ENCODE assay signal across 15 cellular contexts in the genomic region with DNA sequence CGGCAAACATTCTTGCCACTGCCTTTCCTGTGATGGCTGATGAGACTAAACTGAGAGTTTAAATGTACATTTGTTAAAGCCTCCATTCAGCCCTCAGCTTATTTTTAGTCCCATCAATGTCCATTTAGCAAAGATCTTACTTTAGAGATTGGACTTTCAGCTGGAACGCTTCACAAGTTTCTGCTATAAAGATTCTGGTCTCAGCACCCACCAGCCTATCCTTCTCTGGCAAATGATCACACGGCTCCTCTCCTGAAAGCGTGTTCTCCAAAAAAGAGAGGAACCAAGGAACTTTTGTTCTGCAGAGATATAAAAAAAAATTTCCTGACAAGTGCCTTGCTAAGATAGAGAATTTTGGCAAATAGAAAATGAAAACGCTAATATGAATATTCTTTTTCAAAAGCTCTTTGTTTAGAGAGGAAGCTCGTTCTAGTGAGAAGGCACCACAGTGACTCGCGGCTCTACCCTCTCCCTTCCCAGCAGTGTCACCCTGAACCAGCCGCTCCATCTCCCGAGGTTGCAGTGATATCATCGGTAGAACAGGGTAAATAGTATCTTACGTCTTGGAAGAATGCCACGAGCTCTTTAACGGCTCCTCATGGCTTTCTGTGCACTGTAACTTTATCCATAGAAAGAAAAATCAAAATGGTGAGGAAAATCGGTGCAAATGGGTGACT.
DNase-seq lines count a peak whose midpoint lies in the region; ATAC-seq and TF ChIP-seq lines count a peak whose summit lies in the region.
"Had no signal": no experiment of that assay in that cellular context is flagged by ENCODE, and none has a peak within 500 bp of the region (broad histone marks: within the 10 kb centered on the region; RNA-seq: fewer than 3 reads in every experiment).

No MANE protein-coding gene starts in this region.

- H3K9me3 Mint-ChIP-seq in activated naive CD4-positive, alpha-beta T cell treated with anti-CD3 and anti-CD28 coated beads for 36 hours = peaks cover 1% of the 10 kb centered on the region
- H3K9me3 Mint-ChIP-seq in Calu3 (ENCODE audit: low read depth, unreplicated experiment) = no peaks in the 10 kb centered on the region

- H3K9ac ChIP-seq in SK-N-MC (ENCODE audit: insufficient read length) = no peak overlapping the region

- TF ChIP-seq CTCF in C4-2B (conservative IDR thresholded peaks at IDR 0.05) = no peak
- TF ChIP-seq CTCF in heart left ventricle (IDR thresholded peaks at IDR 0.05) = no peak
- TF ChIP-seq CTCF in Calu3 (IDR thresholded peaks at IDR 0.05; ENCODE audit: unreplicated experiment) = no peak

- H3K27ac Mint-ChIP-seq in activated naive CD4-positive, alpha-beta T cell treated with anti-CD3 and anti-CD28 coated beads for 36 hours = no peak overlapping the region
- H3K27ac Mint-ChIP-seq in Calu3 (ENCODE audit: unreplicated experiment) = no peak overlapping the region

- H3K4me1 Mint-ChIP-seq in activated naive CD4-positive, alpha-beta T cell treated with anti-CD3 and anti-CD28 coated beads for 36 hours (ENCODE audit: low read depth) = peaks cover 9% of the 10 kb centered on the region
- peaks cover 6% of the 10 kb centered on the region for H3K4me1 Mint-ChIP-seq in Calu3 (ENCODE audit: low read depth, unreplicated experiment)

- peaks cover 49% of the 10 kb centered on the region for H3K36me3 Mint-ChIP-seq in activated naive CD4-positive, alpha-beta T cell treated with anti-CD3 and anti-CD28 coated beads for 36 hours (ENCODE audit: low read depth)
- peaks cover 31% of the 10 kb centered on the region for H3K36me3 Mint-ChIP-seq in Calu3 (ENCODE audit: insufficient read depth, unreplicated experiment)

- intact Hi-C loops in heart left ventricle (cut with DNase I) (no loop called here), Calu3 (cut with micrococcal nuclease; ENCODE audit: unreplicated experiment) (no loop called here)
- intact Hi-C loops in activated naive CD4-positive, alpha-beta T cell treated with anti-CD3 and anti-CD28 coated beads for 36 hours (cut with micrococcal nuclease) = no loop called here

- H3K27me3 Mint-ChIP-seq in activated naive CD4-positive, alpha-beta T cell treated with anti-CD3 and anti-CD28 coated beads for 36 hours (ENCODE audit: low read depth) = no peaks in the 10 kb centered on the region
- no peaks in the 10 kb centered on the region for H3K27me3 Mint-ChIP-seq in Calu3 (ENCODE audit: unreplicated experiment)

- no peak for DNase-seq in SK-N-MC (ENCODE audit: low read depth, low spot score)
- DNase-seq in heart left ventricle = peak in 2 of 5 donors; percentile 41 to 42
- peak; percentile 48 for DNase-seq in occipital lobe (lab: John Stamatoyannopoulos, UW)
- no peak for DNase-seq in activated naive CD4-positive, alpha-beta T cell treated with anti-CD3 and anti-CD28 coated beads for 36 hours
- DNase-seq in activated CD4-positive, CD25-positive, alpha-beta regulatory T cell (lab: John Stamatoyannopoulos, UW) = no peak
- DNase-seq in Calu3 = no peak
- DNase-seq in NCI-H1105 treated with DMSO at 0.1 percent for 48 hours (lab: John Stamatoyannopoulos, UW) = no peak
- DNase-seq: activated naive CD4-positive, alpha-beta T cell treated with anti-CD3 and anti-CD28 coated beads, Interleukin-2, amount 50 U/mL, for 16 hours; central memory CD4-positive, alpha-beta T cell; DMS79 treated with DMSO at 0.1 percent for 48 hours; NCI-H2081; stimulated activated CD4-positive, alpha-beta T cell treated with anti-CD3 and anti-CD28 coated beads, Interleukin-12 subunit alpha, Interleukin-12 subunit beta, amount 100 ng/mL, for 4 hours had no signal

- peaks cover 0 to 40% (median 18%) of the 10 kb centered on the region in 12 donors for H3K4me1 ChIP-seq in heart left ventricle

- peak overlapping the region; percentile 20; the same call in 1 of the 2 replicates for H3K27ac ChIP-seq in C4-2B
- peak overlapping the region; percentile 52 for H3K27ac ChIP-seq in SK-N-MC
- H3K27ac ChIP-seq in heart left ventricle = peak overlapping the region in 11 of 12 donors; percentile 2 to 79 (median 57)

- WGBS in heart left ventricle, 4 donors = 38 to 44% (median 41%) methylated on average over 15 of the region's 15 CpGs

- no peak for TF ChIP-seq POLR2A in heart left ventricle (IDR thresholded peaks at IDR 0.05)

- peak in 3 of 4 donors; percentile 57 to 69 (median 69) for ATAC-seq in heart left ventricle
- ATAC-seq: activated CD4-positive, CD25-positive, alpha-beta regulatory T cell treated with anti-CD3 and anti-CD28 coated beads, Interleukin-2, amount 50 U/mL, for 24 hours; SK-N-SH treated with all-trans-retinoic acid at 6 μM for 48 hours had no signal

- H3K27me3 ChIP-seq in heart left ventricle = no peaks in the 10 kb centered on the region

- H3K4me3 ChIP-seq in SK-N-MC (no peak overlapping the region), heart left ventricle (peak overlapping the region in 7 of 12 donors; percentile 2 to 34 (median 12))

- no peak overlapping the region for H3K4me3 Mint-ChIP-seq in activated naive CD4-positive, alpha-beta T cell treated with anti-CD3 and anti-CD28 coated beads for 36 hours
- no peak overlapping the region for H3K4me3 Mint-ChIP-seq in Calu3 (ENCODE audit: low read depth, unreplicated experiment)

- BruUV-seq in Calu3 (replicated peaks; lab: Mats Ljungman, UMichigan) = no TSS peak

- CTCF ChIA-PET in activated naive CD4-positive, alpha-beta T cell treated with anti-CD3 and anti-CD28 coated beads for 36 hours (lab: Charles Lee) = interaction anchor here (0.7 kb wide), 1 partner anchor 74 kb away, joined by 9 read pairs; no protein-coding TSS in a partner anchor
- CTCF ChIA-PET in Calu3 (lab: Charles Lee) = no interaction called here

- H3K36me3 ChIP-seq in SK-N-MC (ENCODE audit: insufficient read depth, low read length) (peaks cover 81% of the 10 kb centered on the region), heart left ventricle (peaks cover 0 to 50% (median 30%) of the 10 kb centered on the region in 9 donors)

- 0 out of 2 replicates have a peak, but pooled peaks cover 14% of the 10 kb centered on the region for H3K9me3 ChIP-seq in SK-N-MC (ENCODE audit: low read depth, low read length)
- H3K9me3 ChIP-seq in heart left ventricle = no peaks in the 10 kb centered on the region
